ENCODE assay signal across 1 cellular context in genomic region chr6:52063584-52064400, GRCh38.
TF ChIP-seq lines count a peak whose summit lies in the region.

No MANE protein-coding gene starts in this region.

TF ChIP-seq in GM23338, 12 proteins besides CTCF, POLR2A, EP300 and RAD21 (continued from another document):
- no peak for TF ChIP-seq ZNF462 (CRISPR knock-in tag; IDR thresholded peaks at IDR 0.05)
